8 cellular contexts compared by ENCODE assay signal in the genomic region with DNA sequence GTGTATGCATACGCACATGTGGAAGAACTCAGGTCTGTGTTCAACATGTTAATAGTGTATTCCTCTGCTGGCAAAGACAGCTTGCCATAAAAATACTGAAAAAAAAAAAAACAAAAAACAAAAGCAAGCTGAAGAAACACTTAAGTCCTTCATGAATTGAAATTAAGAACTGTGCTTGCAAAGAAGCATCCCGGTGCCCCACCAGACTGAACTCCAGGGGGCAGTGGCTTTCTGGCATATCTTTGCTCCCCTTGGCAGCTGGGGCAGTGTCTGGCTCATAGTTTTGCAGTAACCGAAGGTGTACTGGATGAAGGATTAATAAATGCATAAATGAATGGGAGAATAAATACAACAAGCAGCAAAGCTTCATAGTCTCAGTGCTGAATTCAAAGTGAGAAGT.
DNase-seq lines count a peak whose midpoint lies in the region; ATAC-seq and TF ChIP-seq lines count a peak whose summit lies in the region.

No MANE protein-coding gene starts in this region.

- peak overlapping the region; percentile 64 for H3K9ac ChIP-seq in adipocyte (ENCODE audit: low read length)

- peaks cover 46% of the 10 kb centered on the region for H3K4me1 ChIP-seq in adipocyte (ENCODE audit: control insufficient read depth, insufficient read depth, low read length)

- H3K36me3 ChIP-seq in adipocyte (ENCODE audit: control insufficient read depth, insufficient read depth, low read length, severe bottlenecking), result no peaks in the 10 kb centered on the region

- H3K9me3 ChIP-seq in adipocyte (ENCODE audit: control insufficient read depth, low read length), result no peaks in the 10 kb centered on the region

- ATAC-seq in left ventricle myocardium superior, result peak; percentile 68
- ATAC-seq in GM21528 (IDR thresholded peaks at IDR 0.05; ENCODE audit: low FRiP score, unreplicated experiment), result no peak
- ATAC-seq in GM21825 (IDR thresholded peaks at IDR 0.05; ENCODE audit: unreplicated experiment), result no peak

- peak overlapping the region; percentile 27 for H3K27ac ChIP-seq in temporal lobe (ENCODE audit: low read depth, low read length)

- intact Hi-C loops in left ventricle myocardium superior (cut with micrococcal nuclease), result loop anchor here (5.0 kb wide), 1 partner anchor 187 kb away; the partner anchor contains the start of gene LHFPL6

- no peaks in the 10 kb centered on the region for H3K27me3 ChIP-seq in adipocyte (replicated peaks; ENCODE audit: control insufficient read depth, insufficient read depth, low read length)

- TF ChIP-seq CTCF in HFF-Myc (IDR thresholded peaks at IDR 0.05; ENCODE audit: low read depth, low read length, missing control alignments), result peak; percentile 68

- no peak overlapping the region for H3K4me3 ChIP-seq in HFF-Myc (replicated peaks; ENCODE audit: low read depth, low read length)
- H3K4me3 ChIP-seq in adipocyte (ENCODE audit: low read length), result peak overlapping the region; percentile 48

- DNase-seq in AG08395 (ENCODE audit: low spot score) (peak; percentile 58), HFF-Myc (ENCODE audit: extremely low read depth, low read depth) (peak; percentile 12), adipocyte (ENCODE audit: low read depth) (peak; percentile 30), left ventricle myocardium superior (peak; percentile 71), SW 1271 (lab: John Stamatoyannopoulos, UW) (no peak)

Comparison
In these comparisons a context has a peak if more than half of its experiments do, and no peak if none do; other contexts are left out.
1. DNase-seq: peak in AG08395 (single experiment), HFF-Myc (single experiment), adipocyte (single experiment) and left ventricle myocardium superior (single experiment); none in SW 1271 (0 of 2).